ENCODE assay signal across 10 cellular contexts in the genomic region with DNA sequence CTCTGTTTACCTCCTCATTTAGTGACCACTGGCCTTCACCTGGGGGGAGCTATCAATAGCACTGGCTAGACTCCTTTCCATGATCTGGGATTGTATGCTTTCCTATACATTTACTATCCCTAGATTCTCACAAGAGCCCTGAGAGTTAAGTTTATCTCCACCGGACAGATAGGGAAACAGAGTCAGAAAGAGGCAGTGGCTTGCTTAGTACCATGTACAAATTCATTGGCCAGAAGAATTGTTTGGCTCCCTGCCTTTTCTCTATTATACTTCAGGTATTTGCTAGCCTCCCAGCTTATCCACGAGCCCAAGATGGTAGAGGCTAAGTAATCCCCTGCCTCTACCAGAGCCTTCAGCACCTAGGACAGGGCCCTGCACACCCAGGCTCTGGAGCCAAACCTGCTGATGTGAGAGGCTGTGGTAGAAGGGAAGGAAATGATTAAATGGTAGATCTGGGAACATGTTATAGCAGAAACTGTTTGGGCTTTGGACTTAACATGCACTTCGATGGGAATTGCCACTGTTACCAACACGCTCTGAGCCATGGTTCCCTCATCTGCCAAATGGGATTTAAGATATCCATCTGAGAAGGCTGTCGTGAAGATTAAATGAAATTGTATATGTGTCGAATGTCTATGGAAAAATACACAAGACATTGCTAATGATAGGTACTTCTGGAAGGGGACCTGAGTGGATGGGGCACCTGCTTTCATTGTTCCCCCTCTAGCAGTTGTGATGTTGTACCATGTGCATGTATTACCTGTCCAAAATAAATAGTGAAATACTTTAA. TPM values are rescaled to one million over a fixed set of nuclear protein-coding genes. Genes with fewer than 3 reads are reported as not detected.
DNase-seq lines count a peak whose midpoint lies in the region; ATAC-seq, FAIRE-seq and TF ChIP-seq lines count a peak whose summit lies in the region.
"Had no signal": no experiment of that assay in that cellular context is flagged by ENCODE, and none has a peak within 500 bp of the region (broad histone marks: within the 10 kb centered on the region; RNA-seq: fewer than 3 reads in every experiment).

No MANE protein-coding gene starts in this region.

- ATAC-seq in HepG2 (peak; percentile 67), HG03457 (IDR thresholded peaks at IDR 0.05; ENCODE audit: unreplicated experiment) (no peak)

- no peak overlapping the region for H3K27ac ChIP-seq in HepG2 (ENCODE audit: extremely low read length, insufficient read depth, low read length)

- 14% methylated on average over 6 of the region's 6 CpGs for WGBS in HepG2 (ENCODE audit: low lambda C conversion rate)

- intact Hi-C loops in HepG2 (cut with micrococcal nuclease; ENCODE audit: unreplicated experiment): loop anchor here (10.0 kb wide), 1 partner anchor 124 kb away; no protein-coding TSS in a partner anchor

- TF ChIP-seq EP300 in HepG2 (IDR thresholded peaks at IDR 0.05; ENCODE audit: low read depth in 2 of 2, low read length in 2 of 2) (no peak), HepG2 (CRISPR knock-in tag; IDR thresholded peaks at IDR 0.05; ENCODE audit: borderline replicate concordance) (no peak)

- in situ Hi-C loops in HepG2 (cut with HindIII; ENCODE audit: extremely low pct_ligation_motif_present, low pct_unique_long_range_greater_than_20kb): no loop called here

- CTCF ChIA-PET in HepG2 (lab: Yijun Ruan, JAX; ENCODE audit: low intra/inter-chr PET ratio, low total read pairs): no interaction called here

- no peak overlapping the region for H2AFZ ChIP-seq in HepG2 (ENCODE audit: low read length)

- no peak overlapping the region for H3K9ac ChIP-seq in HepG2 (ENCODE audit: insufficient read depth, low read depth, low read length)

- no peaks in the 10 kb centered on the region for H3K36me3 ChIP-seq in HepG2 (replicated peaks in 1 of 2; ENCODE audit: control insufficient read depth in 1 of 2, insufficient read depth in 2 of 2, low read length in 2 of 2)

- peak; percentile 74 for DNase-seq in Daoy (ENCODE audit: low read depth)
- DNase-seq in LNCaP clone FGC (ENCODE audit: low read depth): peak; percentile 10
- DNase-seq in amniotic epithelial cell (ENCODE audit: low read depth): peak; percentile 65
- peak; percentile 34 for DNase-seq in HepG2 (ENCODE audit: low spot score)
- no peak for DNase-seq in NK-92 (lab: John Stamatoyannopoulos, UW; ENCODE audit: unreplicated experiment)
- no peak for DNase-seq in NCI-H1436 treated with DMSO at 0.1 percent for 48 hours (lab: John Stamatoyannopoulos, UW)
- no peak for DNase-seq in SHP77 (lab: John Stamatoyannopoulos, UW)

- H3K4me2 ChIP-seq in HepG2 (ENCODE audit: low read depth, low read length): no peak overlapping the region

- POLR2A ChIA-PET in HepG2 (lab: Yijun Ruan, JAX): interaction anchor here (1.1 kb wide), 1 partner anchor 9 kb away, joined by 5 read pairs; no protein-coding TSS in a partner anchor

- H4K20me1 ChIP-seq in HepG2 (ENCODE audit: insufficient read depth, low read length): no peaks in the 10 kb centered on the region

- no peak for TF ChIP-seq CTCF in LNCaP clone FGC (IDR thresholded peaks at IDR 0.05; ENCODE audit: control insufficient read depth, extremely low read depth, insufficient read depth)
- TF ChIP-seq CTCF in HepG2 (CRISPR knock-in tag; IDR thresholded peaks at IDR 0.05): no peak

- no peak for TF ChIP-seq RAD21 in HepG2 (CRISPR knock-in tag; IDR thresholded peaks at IDR 0.05)

- TF ChIP-seq POLR2A in HepG2 (IDR thresholded peaks at IDR 0.05; ENCODE audit: insufficient read depth in 1 of 2, low read depth in 2 of 2, low read length in 2 of 2): no peak

- H3K79me2 ChIP-seq in HepG2 (ENCODE audit: insufficient read depth, low read length): no peaks in the 10 kb centered on the region

- H3K4me3 ChIP-seq in LNCaP clone FGC (ENCODE audit: low read depth, low read length): no peak overlapping the region
- no peak overlapping the region for H3K4me3 ChIP-seq in HepG2 (replicated peaks in 1 of 3; ENCODE audit: insufficient read depth in 1 of 3, low read depth in 2 of 3, low read length in 3 of 3)

- peaks cover 24% of the 10 kb centered on the region; the same call in 1 of the 2 replicates for H3K4me1 ChIP-seq in HepG2 (ENCODE audit: insufficient read depth, low read length)

- peaks cover 2 to 81% of the 10 kb centered on the region in 2 experiments; a peak in 4 of 5 replicates for H3K27me3 ChIP-seq in HepG2 (ENCODE audit: control insufficient read depth in 1 of 2, insufficient read depth in 2 of 2, low read length in 2 of 2)

- H3K9me3 ChIP-seq in HepG2 (ENCODE audit: low read length): no peaks in the 10 kb centered on the region

- peak; percentile 15 for FAIRE-seq in HepG2 (lab: Jason Lieb, UNC)
- FAIRE-seq: islet of Langerhans had no signal

- no TSS peak for BruUV-seq in HepG2 (replicated peaks; lab: Mats Ljungman, UMichigan)

RNA-seq across cellular contexts. Expression of gene BLACAT1, which starts 3.1 kb away (rescaled TPM):
- total RNA-seq in Daoy (2014; rRNA removed; shearing (Covaris generic)): 0.30 and 0.86 TPM in 2 replicates
- 0.42 and 1.2 TPM in 2 replicates for total RNA-seq in HepG2 (2016; rRNA removed; fragmentation: Illumina TruSeq; extraction: Trizol)
- 0.18 TPM in 1 of 2 replicates, not detected in the other for total RNA-seq in HepG2 (2016; cell fraction: cytosol; rRNA removed; fragmentation: Illumina TruSeq; extraction: Trizol; ENCODE audit: low read depth)
- 0.28 and 1.4 TPM in 2 replicates for total RNA-seq in HepG2 (2016; cell fraction: insoluble cytoplasmic fraction; rRNA removed; fragmentation: Illumina TruSeq; extraction: Trizol)
- 0.10 and 0.28 TPM in 2 replicates for total RNA-seq in HepG2 (2016; cell fraction: membrane; rRNA removed; fragmentation: Illumina TruSeq; extraction: Trizol)
- total RNA-seq in HepG2 (2016; cell fraction: nucleus; rRNA removed; fragmentation: Illumina TruSeq; extraction: Trizol): 2.8 and 3.4 TPM in 2 replicates
- polyA plus RNA-seq in HepG2 (2011; rRNA removed): 2.7 and 2.8 TPM in 2 replicates
- 1.2 and 1.4 TPM in 2 replicates for polyA plus RNA-seq in HepG2 (2011; cell fraction: cytosol; rRNA removed)
- polyA plus RNA-seq in HepG2 (2011; cell fraction: nucleus; rRNA removed): 6.9 and 7.0 TPM in 2 replicates
- polyA plus RNA-seq in HepG2 (2012): 0.36 and 0.88 TPM in 2 replicates
- 0.07 and 0.09 TPM in 2 replicates for polyA plus RNA-seq in HepG2 (2016; cell fraction: cytosol; fragmentation: Illumina TruSeq; extraction: Trizol; ENCODE audit: low read depth)
- polyA plus RNA-seq in HepG2 (2016; cell fraction: insoluble cytoplasmic fraction; fragmentation: Illumina TruSeq; extraction: Trizol; ENCODE audit: low read depth): 0.48 and 0.52 TPM in 2 replicates
- polyA plus RNA-seq in HepG2 (2016; cell fraction: membrane; fragmentation: Illumina TruSeq; extraction: Trizol; ENCODE audit: low read depth): 0.12 and 0.19 TPM in 2 replicates
- 2.2 and 2.7 TPM in 2 replicates for polyA plus RNA-seq in HepG2 (2016; cell fraction: nucleus; fragmentation: Illumina TruSeq; extraction: Trizol; ENCODE audit: insufficient read depth, low read depth)
- polyA minus RNA-seq in HepG2 (2011; rRNA and poly(A)+ RNA removed; ENCODE audit: low replicate concordance): 0.37 and 5.7 TPM in 2 replicates
- polyA minus RNA-seq in HepG2 (2011; cell fraction: cytosol; rRNA and poly(A)+ RNA removed): 0.79 and 0.97 TPM in 2 replicates
- polyA minus RNA-seq in HepG2 (2011; cell fraction: nucleus; rRNA and poly(A)+ RNA removed): 9.9 and 10.4 TPM in 2 replicates

RNA-seq across cellular contexts. Expression of gene LEMD1, which starts 37.1 kb away (rescaled TPM):
- total RNA-seq in Daoy (2014; rRNA removed; shearing (Covaris generic)): 0.74 TPM in 1 of 2 replicates, not detected in the other
- 0.84 and 2.3 TPM in 2 replicates for total RNA-seq in HepG2 (2016; rRNA removed; fragmentation: Illumina TruSeq; extraction: Trizol)
- total RNA-seq in HepG2 (2016; cell fraction: cytosol; rRNA removed; fragmentation: Illumina TruSeq; extraction: Trizol; ENCODE audit: low read depth): not detected in 2 replicates
- 0.79 and 2.7 TPM in 2 replicates for total RNA-seq in HepG2 (2016; cell fraction: insoluble cytoplasmic fraction; rRNA removed; fragmentation: Illumina TruSeq; extraction: Trizol)
- total RNA-seq in HepG2 (2016; cell fraction: membrane; rRNA removed; fragmentation: Illumina TruSeq; extraction: Trizol): 0.62 and 0.74 TPM in 2 replicates
- total RNA-seq in HepG2 (2016; cell fraction: nucleus; rRNA removed; fragmentation: Illumina TruSeq; extraction: Trizol): 4.5 and 8.3 TPM in 2 replicates
- 1.4 and 2.1 TPM in 2 replicates for polyA plus RNA-seq in HepG2 (2011; rRNA removed)
- 0.29 and 0.59 TPM in 2 replicates for polyA plus RNA-seq in HepG2 (2011; cell fraction: cytosol; rRNA removed)
- polyA plus RNA-seq in HepG2 (2011; cell fraction: nucleus; rRNA removed): 5.5 and 6.9 TPM in 2 replicates
- 0.32 and 1.3 TPM in 2 replicates for polyA plus RNA-seq in HepG2 (2012)
- polyA plus RNA-seq in HepG2 (2016; cell fraction: cytosol; fragmentation: Illumina TruSeq; extraction: Trizol; ENCODE audit: low read depth): 0.42 TPM in 1 of 2 replicates, not detected in the other
- 1.2 TPM in 2 replicates for polyA plus RNA-seq in HepG2 (2016; cell fraction: insoluble cytoplasmic fraction; fragmentation: Illumina TruSeq; extraction: Trizol; ENCODE audit: low read depth)
- 0.79 TPM in 1 of 2 replicates, not detected in the other for polyA plus RNA-seq in HepG2 (2016; cell fraction: membrane; fragmentation: Illumina TruSeq; extraction: Trizol; ENCODE audit: low read depth)
- not detected in 2 replicates for polyA plus RNA-seq in HepG2 (2016; cell fraction: nucleus; fragmentation: Illumina TruSeq; extraction: Trizol; ENCODE audit: insufficient read depth, low read depth)
- 2.3 and 20.4 TPM in 2 replicates for polyA minus RNA-seq in HepG2 (2011; rRNA and poly(A)+ RNA removed; ENCODE audit: low replicate concordance)
- 2.9 and 3.3 TPM in 2 replicates for polyA minus RNA-seq in HepG2 (2011; cell fraction: cytosol; rRNA and poly(A)+ RNA removed)
- 8.5 and 10.2 TPM in 2 replicates for polyA minus RNA-seq in HepG2 (2011; cell fraction: nucleus; rRNA and poly(A)+ RNA removed)
- total RNA-seq: T-helper 2 cell treated with Interferon-gamma antibody and Interleukin-4, amounts not matched to agents 100 ng/mL and 5 ng/mL, for 36 hours had no signal

RNA-seq across cellular contexts. Expression of gene CDK18, which starts 45.5 kb away (rescaled TPM):
- total RNA-seq in Daoy (2014; rRNA removed; shearing (Covaris generic)): 0.60 and 0.80 TPM in 2 replicates
- total RNA-seq in HepG2 (2016; rRNA removed; fragmentation: Illumina TruSeq; extraction: Trizol): 3.2 and 6.4 TPM in 2 replicates
- total RNA-seq in HepG2 (2016; cell fraction: cytosol; rRNA removed; fragmentation: Illumina TruSeq; extraction: Trizol; ENCODE audit: low read depth): 10.6 and 10.7 TPM in 2 replicates
- total RNA-seq in HepG2 (2016; cell fraction: insoluble cytoplasmic fraction; rRNA removed; fragmentation: Illumina TruSeq; extraction: Trizol): 3.6 and 7.0 TPM in 2 replicates
- total RNA-seq in HepG2 (2016; cell fraction: membrane; rRNA removed; fragmentation: Illumina TruSeq; extraction: Trizol): 8.3 and 10.4 TPM in 2 replicates
- total RNA-seq in HepG2 (2016; cell fraction: nucleus; rRNA removed; fragmentation: Illumina TruSeq; extraction: Trizol): 8.2 and 10.1 TPM in 2 replicates
- polyA plus RNA-seq in HepG2 (2011; rRNA removed): 38.8 and 45.3 TPM in 2 replicates
- 13.0 and 14.8 TPM in 2 replicates for polyA plus RNA-seq in HepG2 (2011; cell fraction: cytosol; rRNA removed)
- 224 and 255 TPM in 2 replicates for polyA plus RNA-seq in HepG2 (2011; cell fraction: nucleus; rRNA removed)
- 53.5 and 54.3 TPM in 2 replicates for polyA plus RNA-seq in HepG2 (2012)
- polyA plus RNA-seq in HepG2 (2016; cell fraction: cytosol; fragmentation: Illumina TruSeq; extraction: Trizol; ENCODE audit: low read depth): 5.2 and 5.9 TPM in 2 replicates
- polyA plus RNA-seq in HepG2 (2016; cell fraction: insoluble cytoplasmic fraction; fragmentation: Illumina TruSeq; extraction: Trizol; ENCODE audit: low read depth): 6.0 and 9.4 TPM in 2 replicates
- polyA plus RNA-seq in HepG2 (2016; cell fraction: membrane; fragmentation: Illumina TruSeq; extraction: Trizol; ENCODE audit: low read depth): 11.2 and 12.4 TPM in 2 replicates
- 33.1 and 35.8 TPM in 2 replicates for polyA plus RNA-seq in HepG2 (2016; cell fraction: nucleus; fragmentation: Illumina TruSeq; extraction: Trizol; ENCODE audit: insufficient read depth, low read depth)
- 11.0 and 29.7 TPM in 2 replicates for polyA minus RNA-seq in HepG2 (2011; rRNA and poly(A)+ RNA removed; ENCODE audit: low replicate concordance)
- polyA minus RNA-seq in HepG2 (2011; cell fraction: cytosol; rRNA and poly(A)+ RNA removed): 14.7 and 23.4 TPM in 2 replicates
- 47.0 and 52.3 TPM in 2 replicates for polyA minus RNA-seq in HepG2 (2011; cell fraction: nucleus; rRNA and poly(A)+ RNA removed)

Comparison
In these comparisons a context has a peak if more than half of its experiments do, and no peak if none do; other contexts are left out.
1. DNase-seq: peak in Daoy (single experiment), LNCaP clone FGC (single experiment), amniotic epithelial cell (single experiment) and HepG2 (single experiment); none in NK-92 (single experiment), NCI-H1436 treated with DMSO at 0.1 percent for 48 hours (single experiment) and SHP77 (0 of 2).